ENCODE assay signal across 8 cellular contexts in the genomic region with DNA sequence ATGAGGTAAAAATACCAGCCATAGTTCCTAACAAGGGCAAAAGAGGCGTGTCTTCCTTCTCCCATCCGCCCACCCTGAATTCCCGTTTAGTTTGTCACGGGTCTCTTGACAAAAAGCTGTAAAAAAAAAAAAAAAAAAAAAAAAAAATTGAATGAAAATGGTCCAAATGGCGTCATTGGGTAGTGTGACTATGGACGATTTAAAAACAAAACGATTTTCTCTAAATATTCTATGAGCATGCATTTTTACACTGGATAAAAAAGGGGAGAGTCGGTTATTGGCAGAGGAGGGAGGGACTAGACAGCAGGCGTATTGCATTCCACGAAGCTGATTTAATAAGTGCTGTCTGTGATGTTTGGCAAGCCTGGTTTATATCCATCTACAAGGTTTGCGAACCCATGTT. TPM values are rescaled to one million over a fixed set of nuclear protein-coding genes. Genes with fewer than 3 reads are reported as not detected.
DNase-seq lines count a peak whose midpoint lies in the region; ATAC-seq and TF ChIP-seq lines count a peak whose summit lies in the region.

FAM133A (plus strand) TSS at position 338 of the 403 bp plus-strand sequence. CDS start 35,214 bp downstream, outside the sequence.

- no peak for ATAC-seq in central memory CD8-positive, alpha-beta T cell (replicated peaks; ENCODE audit: extremely low read depth, poor library complexity, severe bottlenecking)
- ATAC-seq in right lobe of liver (peak in 2 of 4 donors; percentile 13 to 15), GM18517 (IDR thresholded peaks at IDR 0.05; ENCODE audit: unreplicated experiment) (no peak)

- no peak for DNase-seq in GM12864 (ENCODE audit: low read depth)
- DNase-seq in NCI-H524 (lab: John Stamatoyannopoulos, UW): peak; percentile 49 to 78
- no peak for DNase-seq in central memory CD8-positive, alpha-beta T cell (ENCODE audit: low spot score in 2 of 2)
- DNase-seq in right lobe of liver: no peak
- no peak for DNase-seq in tibial artery
- no peak for DNase-seq in LoVo (ENCODE audit: low spot score)
- no peak for DNase-seq in stimulated activated CD4-positive, alpha-beta T cell treated with anti-CD3 and anti-CD28 coated beads, Interleukin-12 subunit alpha, Interleukin-12 subunit beta, amount 100 ng/mL, for 4 hours

- H3K4me1 Mint-ChIP-seq in central memory CD8-positive, alpha-beta T cell: peaks cover 7% of the 10 kb centered on the region

- H3K9me3 ChIP-seq in right lobe of liver (no peaks in the 10 kb centered on the region), tibial artery (no peaks in the 10 kb centered on the region)

- no peaks in the 10 kb centered on the region for H3K9me3 Mint-ChIP-seq in central memory CD8-positive, alpha-beta T cell

- H3K27ac Mint-ChIP-seq in central memory CD8-positive, alpha-beta T cell (ENCODE audit: low read depth): peak within 1 kb of the TSS; percentile 79

- TF ChIP-seq POLR2A in right lobe of liver (IDR thresholded peaks at IDR 0.05): no peak

- H3K4me3 ChIP-seq in GM12864 (ENCODE audit: low read depth, low read length) (peak within 1 kb of the TSS; percentile 42), right lobe of liver (peak within 1 kb of the TSS; percentile 11 to 32 (median 32)), tibial artery (peak within 1 kb of the TSS; percentile 66 to 70)

- intact Hi-C loops in right lobe of liver (cut with DNase I): no loop called here
- intact Hi-C loops in tibial artery (cut with DNase I; ENCODE audit: low total_unique reads): no loop called here

- peaks cover 3% of the 10 kb centered on the region for H3K36me3 Mint-ChIP-seq in central memory CD8-positive, alpha-beta T cell (ENCODE audit: insufficient read depth)

- H3K27me3 ChIP-seq in right lobe of liver (peaks cover 0 to 15% of the 10 kb centered on the region in 2 donors), tibial artery (no peaks in the 10 kb centered on the region)

- H3K27ac ChIP-seq in right lobe of liver: no peak within 1 kb of the TSS
- peak within 1 kb of the TSS; percentile 82 to 87 for H3K27ac ChIP-seq in tibial artery

- H3K4me3 Mint-ChIP-seq in central memory CD8-positive, alpha-beta T cell: peak within 1 kb of the TSS; percentile 87

- 11% methylated on average over 11 of the region's 11 CpGs for WGBS in right lobe of liver (ENCODE audit: insufficient coverage, low coverage, low lambda C conversion rate, missing lambda C conversion rate)

- H3K4me1 ChIP-seq in right lobe of liver: no peaks in the 10 kb centered on the region
- H3K4me1 ChIP-seq in tibial artery: no peaks in the 10 kb centered on the region

- H3K36me3 ChIP-seq in right lobe of liver: no peaks in the 10 kb centered on the region
- H3K36me3 ChIP-seq in tibial artery: no peaks in the 10 kb centered on the region

- TF ChIP-seq CTCF in GM12864 (IDR thresholded peaks at IDR 0.05; ENCODE audit: low read depth, low read length, missing control alignments): no peak
- no peak for TF ChIP-seq CTCF in right lobe of liver (IDR thresholded peaks at IDR 0.05)
- no peak for TF ChIP-seq CTCF in tibial artery (IDR thresholded peaks at IDR 0.05)

- no peaks in the 10 kb centered on the region for H3K27me3 Mint-ChIP-seq in central memory CD8-positive, alpha-beta T cell

RNA-seq across cellular contexts. Expression of gene FAM133A, which starts in this region (rescaled TPM):
- not detected for total RNA-seq in right lobe of liver

Comparison
In these comparisons a context has a peak if more than half of its experiments do, and no peak if none do; other contexts are left out.
1. DNase-seq: peak in NCI-H524 (2 of 2); none in GM12864 (single experiment), central memory CD8-positive, alpha-beta T cell (0 of 2), right lobe of liver (0 of 3), tibial artery (0 of 2), LoVo (single experiment) and stimulated activated CD4-positive, alpha-beta T cell treated with anti-CD3 and anti-CD28 coated beads, Interleukin-12 subunit alpha, Interleukin-12 subunit beta, amount 100 ng/mL, for 4 hours (single experiment).
2. H3K27ac ChIP-seq: peak in tibial artery (2 of 2); none in right lobe of liver (0 of 3).
3. Peak in every context shown above with its lines, with median percentiles within 50 percentile points of each other: H3K4me3 ChIP-seq.